In genomic region chr3:111728566-111728935, GRCh38 we compare ENCODE assay signal across 1 cellular context.
TF ChIP-seq lines count a peak whose summit lies in the region.

No MANE protein-coding gene starts in this region.

TF ChIP-seq in HepG2, 621 proteins besides CTCF, POLR2A, EP300 and RAD21:
- no peak for TF ChIP-seq ZNF710 (CRISPR knock-in tag; IDR thresholded peaks at IDR 0.05; ENCODE audit: borderline replicate concordance)
- TF ChIP-seq ZNF441 (CRISPR knock-in tag; IDR thresholded peaks at IDR 0.05; ENCODE audit: borderline replicate concordance) = no peak
- TF ChIP-seq NAIF1 (CRISPR knock-in tag; IDR thresholded peaks at IDR 0.05; ENCODE audit: borderline replicate concordance) = no peak
- no peak for TF ChIP-seq ZNF577 (CRISPR knock-in tag; IDR thresholded peaks at IDR 0.05; ENCODE audit: borderline replicate concordance, low read depth)
- TF ChIP-seq ZNF282 (IDR thresholded peaks at IDR 0.05; ENCODE audit: partially characterized antibody) = no peak
- no peak for TF ChIP-seq MTF1 (CRISPR knock-in tag; IDR thresholded peaks at IDR 0.05)
- no peak for TF ChIP-seq SIX4 (CRISPR knock-in tag; IDR thresholded peaks at IDR 0.05)
- TF ChIP-seq FOXO4 (CRISPR knock-in tag; conservative IDR thresholded peaks at IDR 0.05) = no peak
- no peak for TF ChIP-seq ZNF788 (CRISPR knock-in tag; IDR thresholded peaks at IDR 0.05; ENCODE audit: borderline replicate concordance)
- no peak for TF ChIP-seq ATF2 (CRISPR knock-in tag; IDR thresholded peaks at IDR 0.05)
- no peak for TF ChIP-seq ARNT2 (CRISPR knock-in tag; IDR thresholded peaks at IDR 0.05; ENCODE audit: low read depth)
- TF ChIP-seq MXD1 (CRISPR knock-in tag; IDR thresholded peaks at IDR 0.05) = no peak
- TF ChIP-seq RBFOX2 (IDR thresholded peaks at IDR 0.05; ENCODE audit: low read depth, low read length) = no peak
TF ChIP-seq in HepG2: peak in this region for 0.
